ENCODE assay signal across 9 cellular contexts in genomic region chr16:69494993-69495392, GRCh38.
A peak's percentile ranks its signal among the peaks of the same experiment; 100 is the strongest.
DNase-seq lines count a peak whose midpoint lies in the region; FAIRE-seq and TF ChIP-seq lines count a peak whose summit lies in the region.
"Had no signal": no experiment of that assay in that cellular context is flagged by ENCODE, and none has a peak within 500 bp of the region (broad histone marks: within the 10 kb centered on the region; RNA-seq: fewer than 3 reads in every experiment).

No MANE protein-coding gene starts in this region.

- CTCF ChIA-PET in H1 (lab: Charles Lee; ENCODE audit: partially characterized antibody) = interaction anchor here (0.8 to 3.1 kb wide), 23 partner anchors 8 to 169 kb away, joined by 3 to 10 read pairs (median 4); no protein-coding TSS in a partner anchor

- TF ChIP-seq CTCF in H1 (IDR thresholded peaks at IDR 0.05; ENCODE audit: control extremely low read depth in 1 of 3, insufficient read depth in 1 of 3, low read depth in 1 of 3, low read length in 3 of 3) = peak; percentile 75 to 84 (median 83)

- H3K27me3 ChIP-seq in H1 (replicated peaks in 1 of 4; ENCODE audit: control insufficient read depth in 3 of 4, extremely low read depth in 1 of 4, insufficient read depth in 3 of 4, low read length in 3 of 4) (no peaks in the 10 kb centered on the region), small intestine (ENCODE audit: control insufficient read depth in 2 of 2, insufficient read depth in 2 of 2, low read length in 2 of 2) (no peaks in the 10 kb centered on the region)

- H4K91ac ChIP-seq in H1 (replicated peaks; ENCODE audit: insufficient read length, low read length) = no peak overlapping the region

- TF ChIP-seq RAD21 in H1 (IDR thresholded peaks at IDR 0.05 in 1 of 2, conservative IDR thresholded peaks at IDR 0.05 in 1 of 2; ENCODE audit: low read depth in 2 of 2, low read length in 2 of 2) = peak; percentile 70 to 82

- no peak overlapping the region for H3K4ac ChIP-seq in H1 (replicated peaks; ENCODE audit: insufficient read length, low read depth, low read length)

- H2BK5ac ChIP-seq in H1 (ENCODE audit: low read depth, low read length) = no peak overlapping the region

- no peak overlapping the region for H2BK12ac ChIP-seq in H1 (ENCODE audit: low read depth, low read length)

- WGBS in H1 (ENCODE audit: extremely low coverage in 1 of 2, insufficient coverage in 1 of 2, insufficient read length in 1 of 2, insufficient replicate concordance in 2 of 2, low coverage in 1 of 2, low lambda C conversion rate in 2 of 2, missing lambda C conversion rate in 1 of 2), 2 experiments = 68% methylated on average over 4 of the region's 4 CpGs; no CpG with 5 or more reads in 1 of the 2 experiments
- 75 to 83% (median 75%) methylated on average over 4 of the region's 4 CpGs for WGBS in small intestine, 3 donors

- H3K14ac ChIP-seq in H1 (ENCODE audit: insufficient read length) = no peak overlapping the region

- no peak overlapping the region for H2AFZ ChIP-seq in H1 (ENCODE audit: low read length)

- peak; percentile 84 for FAIRE-seq in H1 (lab: Jason Lieb, UNC)
- no peak for FAIRE-seq in small intestine (lab: Jason Lieb, UNC)
- FAIRE-seq: A204.1 had no signal

- H3K18ac ChIP-seq in H1 (ENCODE audit: extremely low read depth, low read length) = no peak overlapping the region

- TF ChIP-seq EP300 in H1 (IDR thresholded peaks at IDR 0.05; ENCODE audit: borderline replicate concordance in 1 of 2, low read depth in 2 of 2, low read length in 2 of 2) = no peak

- H3K4me3 ChIP-seq in H1 (ENCODE audit: extremely low read depth in 1 of 4, insufficient read depth in 2 of 4, low read depth in 3 of 4, low read length in 4 of 4) = no peak overlapping the region
- no peak overlapping the region for H3K4me3 ChIP-seq in small intestine (ENCODE audit: low read depth in 1 of 2, low read length in 2 of 2)

- H3K36me3 ChIP-seq in H1 (ENCODE audit: control insufficient read depth in 2 of 4, insufficient read depth in 4 of 4, low read length in 3 of 4) (no peaks in the 10 kb centered on the region), small intestine (ENCODE audit: control insufficient read depth in 2 of 2, insufficient read depth in 2 of 2, low read length in 2 of 2) (no peaks in the 10 kb centered on the region)

- no peak overlapping the region for H3K23ac ChIP-seq in H1 (ENCODE audit: insufficient read length)

- POLR2A ChIA-PET in H1 (lab: Charles Lee; ENCODE audit: partially characterized antibody) = interaction anchor here (1.1 kb wide), 1 partner anchor 9 kb away, joined by 3 read pairs; no protein-coding TSS in a partner anchor

- no peak overlapping the region for H3K4me2 ChIP-seq in H1 (ENCODE audit: insufficient read depth in 1 of 2, low read depth in 2 of 2, low read length in 2 of 2)

- no peaks in the 10 kb centered on the region for H3K23me2 ChIP-seq in H1 (ENCODE audit: low read depth, low read length)

- no peak overlapping the region for H3K56ac ChIP-seq in H1 (replicated peaks; ENCODE audit: insufficient read length, low read depth, low read length)

- no peaks in the 10 kb centered on the region for H3K79me2 ChIP-seq in H1 (ENCODE audit: control insufficient read depth in 1 of 2, insufficient read depth in 2 of 2, low read length in 2 of 2)

- no peak overlapping the region for H4K5ac ChIP-seq in H1 (ENCODE audit: insufficient read length, low read depth, low read length)

- H2BK20ac ChIP-seq in H1 (ENCODE audit: low read length) = no peak overlapping the region

- H2AK5ac ChIP-seq in H1 (ENCODE audit: low read depth, low read length) = no peak overlapping the region

- no peak for TF ChIP-seq POLR2A in H1 (IDR thresholded peaks at IDR 0.05; ENCODE audit: control extremely low read depth in 1 of 2, low read depth in 2 of 2, low read length in 2 of 2)

- H3K79me1 ChIP-seq in H1 (ENCODE audit: low read depth, low read length) = no peaks in the 10 kb centered on the region

- H3K4me1 ChIP-seq in H1 (replicated peaks in 1 of 4; ENCODE audit: control insufficient read depth in 3 of 4, insufficient read depth in 4 of 4, low read length in 3 of 4) = no peaks in the 10 kb centered on the region; a peak in 1 of 7 replicates
- H3K4me1 ChIP-seq in small intestine (ENCODE audit: control insufficient read depth in 2 of 2, insufficient read depth in 1 of 2, low read depth in 1 of 2, low read length in 1 of 2) = no peaks in the 10 kb centered on the region

- H3K27ac ChIP-seq in H1 (ENCODE audit: low read depth, low read length) (no peak overlapping the region), small intestine (ENCODE audit: low read depth in 1 of 2, low read length in 1 of 2) (no peak overlapping the region)

- H3K9ac ChIP-seq in H1 (replicated peaks in 1 of 4; ENCODE audit: extremely low read depth in 1 of 4, low read depth in 3 of 4, low read length in 3 of 4) = no peak overlapping the region

- no peak overlapping the region for H4K8ac ChIP-seq in H1 (ENCODE audit: extremely low read depth, insufficient read depth, low read length)

- no peak overlapping the region for H2BK15ac ChIP-seq in H1 (ENCODE audit: low read length)

- no peaks in the 10 kb centered on the region for H4K20me1 ChIP-seq in H1 (replicated peaks in 1 of 2; ENCODE audit: control insufficient read depth in 1 of 2, insufficient read depth in 2 of 2, low read length in 2 of 2)

- H3K9me3 ChIP-seq in H1 (ENCODE audit: insufficient read depth in 2 of 2, low read depth in 1 of 2, low read length in 1 of 2) (no peaks in the 10 kb centered on the region), small intestine (ENCODE audit: control insufficient read depth, low read depth) (no peaks in the 10 kb centered on the region)

- H2BK120ac ChIP-seq in H1 (replicated peaks; ENCODE audit: low read depth, low read length) = no peak overlapping the region

- DNase-seq in DMS 273 (lab: John Stamatoyannopoulos, UW; ENCODE audit: unreplicated experiment) (peak; percentile 47), DMS 273 treated with DMSO at 0.1 percent for 48 hours (lab: John Stamatoyannopoulos, UW) (no peak), SKM-1 treated with dmso at 0.1 percent for 144 hours (lab: John Stamatoyannopoulos, UW; ENCODE audit: unreplicated experiment) (peak; percentile 24), H1 (ENCODE audit: low read depth in 1 of 2, low spot score in 2 of 2) (peak; percentile 29 to 83), NCI-H2029 treated with DMSO at 0.1 percent for 48 hours (lab: John Stamatoyannopoulos, UW) (no peak), small intestine (no peak), SW480 (ENCODE audit: low spot score) (no peak)
- DNase-seq in stimulated activated CD8-positive, alpha-beta memory T cell treated with anti-CD3 and anti-CD28 coated beads, Interleukin-15, amount 100 ng/mL, for 48 hours (ENCODE audit: low read depth in 2 of 2) = peak; percentile 13 to 25

Comparison
In these comparisons a context has a peak if more than half of its experiments do, and no peak if none do; other contexts are left out.
1. DNase-seq: peak in DMS 273 (single experiment), SKM-1 treated with dmso at 0.1 percent for 144 hours (single experiment), H1 (2 of 2) and stimulated activated CD8-positive, alpha-beta memory T cell treated with anti-CD3 and anti-CD28 coated beads, Interleukin-15, amount 100 ng/mL, for 48 hours (2 of 2); none in DMS 273 treated with DMSO at 0.1 percent for 48 hours (single experiment), NCI-H2029 treated with DMSO at 0.1 percent for 48 hours (single experiment), small intestine (single experiment) and SW480 (single experiment).